ENCODE assay signal across 15 cellular contexts in genomic region chr10:86301431-86301830, GRCh38.
DNase-seq lines count a peak whose midpoint lies in the region; ATAC-seq and TF ChIP-seq lines count a peak whose summit lies in the region.
"Had no signal": no experiment of that assay in that cellular context is flagged by ENCODE, and none has a peak within 500 bp of the region (broad histone marks: within the 10 kb centered on the region; RNA-seq: fewer than 3 reads in every experiment).

No MANE protein-coding gene starts in this region.

- peaks cover 5% of the 10 kb centered on the region for H3K9me3 Mint-ChIP-seq in chondrocyte (ENCODE audit: low read depth)
- no peaks in the 10 kb centered on the region for H3K9me3 Mint-ChIP-seq in type B pancreatic cell
- no peaks in the 10 kb centered on the region for H3K9me3 Mint-ChIP-seq in activated CD4-positive, alpha-beta T cell treated with anti-CD3 and anti-CD28 coated beads, Interleukin-2, amount 10 ng/mL, durations not matched to agents 24 days and 14 days
- H3K9me3 Mint-ChIP-seq in MCF 10A (ENCODE audit: unreplicated experiment): no peaks in the 10 kb centered on the region
- H3K9me3 Mint-ChIP-seq: CD14-positive monocyte; CD8-positive, alpha-beta T cell; H9 had no signal

- H3K4me1 ChIP-seq in SK-N-SH (ENCODE audit: control insufficient read depth in 1 of 2, insufficient read depth in 2 of 2, low read depth in 1 of 2, low read length in 1 of 2): peaks cover 0 to 6% of the 10 kb centered on the region in 2 experiments; a peak in 1 of 4 replicates
- H3K4me1 ChIP-seq: Caco-2 had no signal

- H3K4me3 Mint-ChIP-seq in chondrocyte (ENCODE audit: unreplicated experiment) (no peak overlapping the region), type B pancreatic cell (no peak overlapping the region), MCF 10A (ENCODE audit: unreplicated experiment) (no peak overlapping the region)
- H3K4me3 Mint-ChIP-seq in activated CD4-positive, alpha-beta T cell treated with anti-CD3 and anti-CD28 coated beads, Interleukin-2, amount 10 ng/mL, durations not matched to agents 24 days and 14 days: no peak overlapping the region
- H3K4me3 Mint-ChIP-seq: CD14-positive monocyte; CD8-positive, alpha-beta T cell; H9 had no signal

- H3K27me3 ChIP-seq in SK-N-SH (ENCODE audit: insufficient read depth) (no peaks in the 10 kb centered on the region), neural cell (ENCODE audit: insufficient read depth, low read depth, low read length) (no peaks in the 10 kb centered on the region)

- H3K9me2 ChIP-seq in SK-N-SH (no peaks in the 10 kb centered on the region), neural cell (ENCODE audit: insufficient read depth, low read length) (no peaks in the 10 kb centered on the region)

- H4K20me1 ChIP-seq in SK-N-SH (ENCODE audit: insufficient read depth) (no peaks in the 10 kb centered on the region), neural cell (ENCODE audit: insufficient read depth) (no peaks in the 10 kb centered on the region)

- CTCF ChIA-PET in SK-N-SH (lab: Yijun Ruan, JAX): interaction anchor here (0.9 to 1.7 kb wide), 5 partner anchors 12 to 48 kb away, joined by 3 to 6 read pairs (median 4); no protein-coding TSS in a partner anchor
- CTCF ChIA-PET in MCF 10A (lab: Yijun Ruan, JAX): interaction anchor here (0.6 to 1.8 kb wide), 2 partner anchors 15 to 1688 kb away, joined by 3 to 5 read pairs; no protein-coding TSS in a partner anchor

- H3K4me1 Mint-ChIP-seq in chondrocyte (ENCODE audit: low read depth) (no peaks in the 10 kb centered on the region), type B pancreatic cell (ENCODE audit: unreplicated experiment) (no peaks in the 10 kb centered on the region), MCF 10A (ENCODE audit: insufficient read depth, unreplicated experiment) (no peaks in the 10 kb centered on the region)
- no peaks in the 10 kb centered on the region for H3K4me1 Mint-ChIP-seq in activated CD4-positive, alpha-beta T cell treated with anti-CD3 and anti-CD28 coated beads, Interleukin-2, amount 10 ng/mL, durations not matched to agents 24 days and 14 days
- H3K4me1 Mint-ChIP-seq: CD14-positive monocyte had no signal

- TF ChIP-seq RAD21 in SK-N-SH (IDR thresholded peaks at IDR 0.05; ENCODE audit: low read length) (no peak), neural cell (conservative IDR thresholded peaks at IDR 0.05) (no peak)

- intact Hi-C loops in activated CD4-positive, alpha-beta T cell treated with anti-CD3 and anti-CD28 coated beads, Interleukin-2, amount 10 ng/mL, durations not matched to agents 24 days and 14 days (cut with micrococcal nuclease): no loop called here
- intact Hi-C loops in MCF 10A (cut with micrococcal nuclease): no loop called here

- H3K27me3 Mint-ChIP-seq in chondrocyte (ENCODE audit: low read depth): peaks cover 7% of the 10 kb centered on the region
- H3K27me3 Mint-ChIP-seq in type B pancreatic cell: peaks cover 8% of the 10 kb centered on the region
- H3K27me3 Mint-ChIP-seq in activated CD4-positive, alpha-beta T cell treated with anti-CD3 and anti-CD28 coated beads, Interleukin-2, amount 10 ng/mL, durations not matched to agents 24 days and 14 days: no peaks in the 10 kb centered on the region
- H3K27me3 Mint-ChIP-seq in MCF 10A (ENCODE audit: insufficient read depth, unreplicated experiment): peaks cover 11% of the 10 kb centered on the region

- no peaks in the 10 kb centered on the region for H3K36me3 ChIP-seq in SK-N-SH (replicated peaks in 1 of 2; ENCODE audit: control insufficient read depth in 1 of 2, insufficient read depth in 2 of 2, low read length in 1 of 2)
- H3K36me3 ChIP-seq in neural cell (ENCODE audit: insufficient read depth, low read length): no peaks in the 10 kb centered on the region

- H3K27ac ChIP-seq in SK-N-SH (ENCODE audit: low read depth in 2 of 2, low read length in 1 of 2) (no peak overlapping the region; a peak in 1 of 4 replicates), neural cell (ENCODE audit: low read length) (peak overlapping the region; percentile 74)
- H3K27ac ChIP-seq: 22Rv1 had no signal

- TF ChIP-seq EP300 in SK-N-SH (IDR thresholded peaks at IDR 0.05; ENCODE audit: borderline replicate concordance in 1 of 2, low read depth in 1 of 2, low read length in 1 of 2): no peak
- TF ChIP-seq EP300 in neural cell (conservative IDR thresholded peaks at IDR 0.05; ENCODE audit: poor library complexity, severe bottlenecking): no peak

- no peaks in the 10 kb centered on the region for H3F3A ChIP-seq in SK-N-SH (replicated peaks; ENCODE audit: insufficient read depth)
- H3F3A ChIP-seq in neural cell (ENCODE audit: insufficient read depth, low read length, poor library complexity, severe bottlenecking): no peaks in the 10 kb centered on the region

- H3K36me3 Mint-ChIP-seq in chondrocyte (ENCODE audit: low read depth) (no peaks in the 10 kb centered on the region), type B pancreatic cell (no peaks in the 10 kb centered on the region), MCF 10A (ENCODE audit: insufficient read depth, unreplicated experiment) (no peaks in the 10 kb centered on the region)
- no peaks in the 10 kb centered on the region for H3K36me3 Mint-ChIP-seq in activated CD4-positive, alpha-beta T cell treated with anti-CD3 and anti-CD28 coated beads, Interleukin-2, amount 10 ng/mL, durations not matched to agents 24 days and 14 days (ENCODE audit: low read depth)
- H3K36me3 Mint-ChIP-seq: CD14-positive monocyte; CD8-positive, alpha-beta T cell had no signal

- BruUV-seq in MCF 10A (replicated peaks; lab: Mats Ljungman, UMichigan): no TSS peak

- H3K4me2 ChIP-seq in SK-N-SH: no peak overlapping the region
- no peak overlapping the region for H3K4me2 ChIP-seq in neural cell (ENCODE audit: low read length)

- DNase-seq in SK-N-SH: no peak
- DNase-seq in chondrocyte (ENCODE audit: low spot score): peak; percentile 59
- peak; percentile 37 for DNase-seq in type B pancreatic cell (ENCODE audit: extremely low spot score, unreplicated experiment)
- DNase-seq in activated CD4-positive, alpha-beta T cell treated with anti-CD3 and anti-CD28 coated beads, Interleukin-2, amount 10 ng/mL, durations not matched to agents 24 days and 14 days: no peak
- DNase-seq in MCF 10A (ENCODE audit: unreplicated experiment): no peak
- DNase-seq: Caco-2, DND-41, GDM1, GOT3 had no signal

- H3K9me3 ChIP-seq in SK-N-SH (no peaks in the 10 kb centered on the region), neural cell (ENCODE audit: low read length) (no peaks in the 10 kb centered on the region)
- H3K9me3 ChIP-seq: Caco-2 had no signal

- no peak overlapping the region for H3K9ac ChIP-seq in SK-N-SH
- peak overlapping the region; percentile 24 for H3K9ac ChIP-seq in neural cell (ENCODE audit: low read length)

- ATAC-seq in SK-N-SH treated with all-trans-retinoic acid at 6 μM for 48 hours: no peak
- ATAC-seq: CD8-positive, alpha-beta T cell had no signal

- H3K4me3 ChIP-seq in SK-N-SH (ENCODE audit: low read depth in 2 of 2, low read length in 1 of 2): no peak overlapping the region
- peak overlapping the region; percentile 18 for H3K4me3 ChIP-seq in neural cell (ENCODE audit: low read length)

- H2AFZ ChIP-seq in SK-N-SH (ENCODE audit: low read depth): no peak overlapping the region
- no peak overlapping the region for H2AFZ ChIP-seq in neural cell (ENCODE audit: low read depth, low read length)

- 0% methylated on average over 1 of the region's 1 CpG for WGBS in SK-N-SH (ENCODE audit: low lambda C conversion rate)

- POLR2A ChIA-PET in SK-N-SH (lab: Yijun Ruan, JAX) (no interaction called here), MCF 10A (lab: Yijun Ruan, JAX) (no interaction called here)

- H3K27ac Mint-ChIP-seq in chondrocyte (ENCODE audit: unreplicated experiment) (no peak overlapping the region), type B pancreatic cell (no peak overlapping the region), MCF 10A (ENCODE audit: low read depth, unreplicated experiment) (no peak overlapping the region)
- no peak overlapping the region for H3K27ac Mint-ChIP-seq in activated CD4-positive, alpha-beta T cell treated with anti-CD3 and anti-CD28 coated beads, Interleukin-2, amount 10 ng/mL, durations not matched to agents 24 days and 14 days
- H3K27ac Mint-ChIP-seq: CD14-positive monocyte; CD8-positive, alpha-beta T cell; H9 had no signal

- H3K79me2 ChIP-seq in SK-N-SH (ENCODE audit: insufficient read depth) (no peaks in the 10 kb centered on the region), neural cell (replicated peaks; ENCODE audit: insufficient read depth, low read length) (no peaks in the 10 kb centered on the region)

- TF ChIP-seq CTCF in SK-N-SH (IDR thresholded peaks at IDR 0.05) (no peak), chondrocyte (IDR thresholded peaks at IDR 0.05) (no peak), neural cell (IDR thresholded peaks at IDR 0.05; ENCODE audit: poor library complexity, severe bottlenecking) (no peak), type B pancreatic cell (conservative IDR thresholded peaks at IDR 0.05) (no peak), MCF 10A (IDR thresholded peaks at IDR 0.05; ENCODE audit: unreplicated experiment) (no peak)

TF ChIP-seq in SK-N-SH, 30 proteins besides CTCF, POLR2A, EP300 and RAD21 (continues in another document):
- TF ChIP-seq TAF1 (IDR thresholded peaks at IDR 0.05; ENCODE audit: borderline replicate concordance, low read depth, low read length) (no peak), GATA2 (CRISPR knock-in tag; IDR thresholded peaks at IDR 0.05) (peak; percentile 30; the same call in 1 of the 2 replicates)

TF ChIP-seq in SK-N-SH treated with all-trans-retinoic acid at 6 μM for 48 hours, 23 proteins besides CTCF, POLR2A, EP300 and RAD21:
- TF ChIP-seq ZNF8 (CRISPR knock-in tag; IDR thresholded peaks at IDR 0.05): no peak

TF ChIP-seq in neural cell, 6 proteins besides CTCF, POLR2A, EP300 and RAD21:
- TF ChIP-seq EZH2 (IDR thresholded peaks at IDR 0.05; ENCODE audit: borderline replicate concordance, insufficient read depth, low read length, poor library complexity, severe bottlenecking): no peak
- no peak for TF ChIP-seq MXI1 (conservative IDR thresholded peaks at IDR 0.05; ENCODE audit: poor library complexity, severe bottlenecking)
TF ChIP-seq in neural cell: peak in this region for 0.

Comparison
In these comparisons a context has a peak if more than half of its experiments do, and no peak if none do; other contexts are left out.
1. DNase-seq: peak in chondrocyte (single experiment) and type B pancreatic cell (single experiment); none in SK-N-SH (single experiment), activated CD4-positive, alpha-beta T cell treated with anti-CD3 and anti-CD28 coated beads, Interleukin-2, amount 10 ng/mL, durations not matched to agents 24 days and 14 days (single experiment) and MCF 10A (single experiment).